8 cellular contexts compared by ENCODE assay signal in the genomic region with DNA sequence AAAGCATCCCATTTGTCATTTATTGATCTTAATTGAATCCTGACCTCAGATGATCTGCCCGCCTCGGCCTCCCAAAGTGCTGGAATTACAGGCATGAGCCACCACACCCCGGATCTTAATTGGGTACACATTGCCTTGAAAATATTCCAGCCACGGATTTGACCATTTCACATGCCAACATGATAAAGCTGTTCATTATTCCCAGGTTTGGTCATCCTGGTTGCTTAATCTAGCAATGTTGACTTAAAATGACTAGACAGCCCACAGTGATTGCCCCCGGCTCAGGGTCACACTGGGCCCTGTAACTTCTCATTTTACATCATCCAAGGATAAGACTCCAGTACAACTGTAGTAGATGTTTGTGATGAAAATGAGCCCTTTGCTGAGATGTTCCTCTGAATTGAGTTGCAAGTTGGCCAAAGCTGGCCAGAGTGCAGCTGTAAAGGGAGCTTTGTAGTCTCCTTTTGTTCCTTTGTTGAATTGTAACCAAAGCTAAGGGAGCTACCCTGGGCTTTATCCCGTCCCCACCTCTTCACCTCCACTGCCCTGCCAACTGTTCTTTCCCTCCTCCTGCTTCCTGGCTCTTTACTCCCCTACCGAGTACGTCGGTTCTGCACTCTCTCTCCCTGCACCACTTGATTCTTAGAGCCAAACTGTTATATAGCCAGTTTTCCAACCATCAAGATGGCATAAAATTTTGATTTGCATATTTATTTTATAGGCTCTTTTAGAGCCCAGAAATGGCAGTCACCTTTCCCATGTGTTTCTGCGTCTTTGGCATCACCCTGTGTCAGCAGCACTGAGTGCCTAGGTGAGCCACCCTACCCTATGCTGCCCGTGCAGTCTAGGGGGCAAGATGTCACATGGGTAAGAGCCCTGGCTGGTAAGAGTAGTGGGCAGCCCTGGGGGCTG.
DNase-seq lines count a peak whose midpoint lies in the region; ATAC-seq and TF ChIP-seq lines count a peak whose summit lies in the region.

No MANE protein-coding gene starts in this region.

- TF ChIP-seq CTCF in PC-3 (conservative IDR thresholded peaks at IDR 0.05; ENCODE audit: low read depth, low read length) (no peak), MM.1S (IDR thresholded peaks at IDR 0.05; ENCODE audit: low read length) (no peak), dorsolateral prefrontal cortex (IDR thresholded peaks at IDR 0.05 in 54 of 56, conservative IDR thresholded peaks at IDR 0.05 in 2 of 56; ENCODE audit: low read depth in 1 of 56, partially characterized antibody in 56 of 56) (no peak)

- H3K36me3 ChIP-seq in PC-3 (ENCODE audit: low read depth, low read length): peaks cover 10% of the 10 kb centered on the region
- no peaks in the 10 kb centered on the region for H3K36me3 ChIP-seq in MM.1S (replicated peaks; ENCODE audit: insufficient read depth, low read length)

- H4K20me1 ChIP-seq in PC-3 (ENCODE audit: low read length) (no peaks in the 10 kb centered on the region), MM.1S (ENCODE audit: insufficient read depth, low read length) (no peaks in the 10 kb centered on the region)

- H3K27ac ChIP-seq in PC-3 (ENCODE audit: low read length) (peak overlapping the region; percentile 95), MM.1S (ENCODE audit: low read length) (no peak overlapping the region), dorsolateral prefrontal cortex (peak overlapping the region in 9 of 59 donors; percentile 14 to 84 (median 70))

- TSS peak; percentile 82 for BruUV-seq in PC-3 (replicated peaks; lab: Mats Ljungman, UMichigan)

- intact Hi-C loops in PC-3 (cut with micrococcal nuclease): loop anchor here (1.0 kb wide), 4 partner anchors 8 to 82 kb away; no protein-coding TSS in a partner anchor
- intact Hi-C loops in dorsolateral prefrontal cortex (cut with DNase I): no loop called here

- POLR2A ChIA-PET in PC-3 (lab: Charles Lee; ENCODE audit: unreplicated experiment): interaction anchor here (0.5 to 1.9 kb wide), 9 partner anchors 9 to 371 kb away, joined by 3 to 15 read pairs (median 6); partner anchors contain the start of gene HIF1A

- H3K9me2 ChIP-seq in PC-3 (replicated peaks; ENCODE audit: low read length): no peaks in the 10 kb centered on the region
- H3K9me2 ChIP-seq in MM.1S (replicated peaks; ENCODE audit: insufficient read depth, low read length): no peaks in the 10 kb centered on the region

- H2AFZ ChIP-seq in PC-3 (ENCODE audit: low read length) (no peak overlapping the region), MM.1S (ENCODE audit: low read length) (no peak overlapping the region)

- H3K9me3 ChIP-seq in PC-3 (ENCODE audit: low read length): no peaks in the 10 kb centered on the region
- no peaks in the 10 kb centered on the region for H3K9me3 ChIP-seq in MM.1S (replicated peaks; ENCODE audit: insufficient read depth, low read length)

- ATAC-seq in PC-3 (peak; percentile 92), esophagus mucosa (peak; percentile 3), GM18867 (IDR thresholded peaks at IDR 0.05; ENCODE audit: unreplicated experiment) (no peak), HG03432 (IDR thresholded peaks at IDR 0.05; ENCODE audit: unreplicated experiment) (no peak)

- H3K27me3 ChIP-seq in PC-3 (ENCODE audit: low read length): no peaks in the 10 kb centered on the region
- no peaks in the 10 kb centered on the region for H3K27me3 ChIP-seq in MM.1S (replicated peaks; ENCODE audit: insufficient read depth, low read length)
- peaks cover 0 to 4% (median 0%) of the 10 kb centered on the region in 45 donors for H3K27me3 ChIP-seq in dorsolateral prefrontal cortex

- DNase-seq in EL (peak; percentile 99), PC-3 (peak; percentile 100), renal cortical epithelial cell (ENCODE audit: low read depth) (peak; percentile 99), MM.1S (no peak), dorsolateral prefrontal cortex (no peak)

- peak overlapping the region; percentile 85 for H3K9ac ChIP-seq in PC-3 (ENCODE audit: low read length)
- H3K9ac ChIP-seq in MM.1S (ENCODE audit: low read length): no peak overlapping the region

- CTCF ChIA-PET in PC-3 (lab: Charles Lee): interaction anchor here (0.6 to 1.4 kb wide), 8 partner anchors 9 to 1568 kb away, joined by 3 to 8 read pairs (median 4); partner anchors contain the start of gene HIF1A

- H3F3A ChIP-seq in PC-3 (ENCODE audit: low read length, unreplicated experiment) (peaks cover 14% of the 10 kb centered on the region), MM.1S (ENCODE audit: insufficient read depth, low read length) (no peaks in the 10 kb centered on the region)

- H3K79me2 ChIP-seq in PC-3 (ENCODE audit: low read length) (peaks cover 5% of the 10 kb centered on the region; the same call in 1 of the 2 replicates), MM.1S (ENCODE audit: low read length) (no peaks in the 10 kb centered on the region)

- H3K4me2 ChIP-seq in PC-3 (ENCODE audit: low read length): peak overlapping the region; percentile 48
- no peak overlapping the region for H3K4me2 ChIP-seq in MM.1S (ENCODE audit: low read depth, low read length)

- H3K4me1 ChIP-seq in PC-3 (ENCODE audit: insufficient read depth, low read length): peaks cover 65% of the 10 kb centered on the region
- 0 out of 2 replicates have a peak, but pooled peaks cover 5% of the 10 kb centered on the region for H3K4me1 ChIP-seq in MM.1S (ENCODE audit: low read length)

- no peak overlapping the region; the same call in 1 of the 2 replicates for H3K4me3 ChIP-seq in PC-3 (ENCODE audit: low read length)
- no peak overlapping the region for H3K4me3 ChIP-seq in MM.1S (ENCODE audit: low read length)
- no peak overlapping the region for H3K4me3 ChIP-seq in dorsolateral prefrontal cortex

Comparison
In these comparisons a context has a peak if more than half of its experiments do, and no peak if none do; other contexts are left out.
1. DNase-seq: peak in EL (single experiment), PC-3 (single experiment) and renal cortical epithelial cell (single experiment); none in MM.1S (single experiment) and dorsolateral prefrontal cortex (0 of 10).
2. ATAC-seq: peak in PC-3 (single experiment) and esophagus mucosa (single experiment); none in GM18867 (single experiment) and HG03432 (single experiment).